8 cellular contexts compared by ENCODE assay signal in genomic region chr13:46796129-46796514, GRCh38. TPM values are rescaled to one million over a fixed set of nuclear protein-coding genes. Genes with fewer than 3 reads are reported as not detected.
DNase-seq lines count a peak whose midpoint lies in the region; ATAC-seq, FAIRE-seq and TF ChIP-seq lines count a peak whose summit lies in the region.

No MANE protein-coding gene starts in this region.

- peak overlapping the region; percentile 86 to 99 (median 98) for H3K27ac Mint-ChIP-seq in brain
- H3K27ac Mint-ChIP-seq in memory B cell = peak overlapping the region; percentile 95

- WGBS in upper lobe of left lung, 2 donors = 62 to 76% methylated on average over 5 of the region's 5 CpGs

- H3K4me1 ChIP-seq in cardiac muscle cell (ENCODE audit: low read depth) (no peaks in the 10 kb centered on the region), upper lobe of left lung (peaks cover 21 to 42% (median 31%) of the 10 kb centered on the region in 4 donors)

- H3K4me3 ChIP-seq in cardiac muscle cell (peak overlapping the region; percentile 41), upper lobe of left lung (peak overlapping the region; percentile 66 to 93 (median 80))

- H3K27me3 Mint-ChIP-seq in brain (peaks cover 9% of the 10 kb centered on the region), memory B cell (no peaks in the 10 kb centered on the region)

- peaks cover 37% of the 10 kb centered on the region for H3K4me1 Mint-ChIP-seq in brain
- peaks cover 18% of the 10 kb centered on the region for H3K4me1 Mint-ChIP-seq in memory B cell

- H3K36me3 ChIP-seq in cardiac muscle cell (peaks cover 5% of the 10 kb centered on the region), upper lobe of left lung (peaks cover 0 to 7% (median under 1%) of the 10 kb centered on the region in 4 donors)

- ATAC-seq in left cardiac atrium = no peak
- ATAC-seq in memory B cell (ENCODE audit: low read depth) = no peak
- no peak for ATAC-seq in upper lobe of left lung (ENCODE audit: low FRiP score in 2 of 2)
- ATAC-seq in HG03039 (IDR thresholded peaks at IDR 0.05; ENCODE audit: unreplicated experiment) = no peak

- intact Hi-C loops in left cardiac atrium (cut with DNase I) = no loop called here

- no peak for TF ChIP-seq EP300 in upper lobe of left lung (IDR thresholded peaks at IDR 0.05)

- H3K9me3 ChIP-seq in cardiac muscle cell (ENCODE audit: low read depth) (no peaks in the 10 kb centered on the region), upper lobe of left lung (no peaks in the 10 kb centered on the region)

- peak overlapping the region; percentile 91 to 97 (median 94) for H3K4me3 Mint-ChIP-seq in brain
- H3K4me3 Mint-ChIP-seq in memory B cell = peak overlapping the region; percentile 100

- TF ChIP-seq CTCF in cardiac muscle cell (IDR thresholded peaks at IDR 0.05; ENCODE audit: low read depth, low read length) (no peak), brain (conservative IDR thresholded peaks at IDR 0.05) (no peak), upper lobe of left lung (IDR thresholded peaks at IDR 0.05) (no peak)

- H3K36me3 Mint-ChIP-seq in brain (no peaks in the 10 kb centered on the region), memory B cell (peaks cover 3% of the 10 kb centered on the region)

- TF ChIP-seq POLR2A in upper lobe of left lung (IDR thresholded peaks at IDR 0.05) (no peak), H54 (IDR thresholded peaks at IDR 0.05; ENCODE audit: low read depth, low read length) (no peak)

- FAIRE-seq in H54 (lab: Jason Lieb, UNC) = no peak

- DNase-seq in cardiac muscle cell (ENCODE audit: low read depth in 1 of 2, low spot score in 1 of 2) = no peak
- no peak for DNase-seq in left cardiac atrium
- DNase-seq in memory B cell (ENCODE audit: low spot score in 2 of 2) = no peak
- no peak for DNase-seq in upper lobe of left lung
- DNase-seq in H54 (ENCODE audit: insufficient read length, low spot score) = no peak
- DNase-seq in NCI-H146 treated with DMSO at 0.1 percent for 48 hours (lab: John Stamatoyannopoulos, UW; ENCODE audit: unreplicated experiment) = no peak

- H3K9me3 Mint-ChIP-seq in brain (peaks cover 0 to 5% (median 0%) of the 10 kb centered on the region in 5 experiments), memory B cell (no peaks in the 10 kb centered on the region)

- H3K27ac ChIP-seq in cardiac muscle cell = peak overlapping the region; percentile 82
- peak overlapping the region; percentile 91 to 96 (median 95) for H3K27ac ChIP-seq in upper lobe of left lung

- no peaks in the 10 kb centered on the region for H3K27me3 ChIP-seq in cardiac muscle cell
- H3K27me3 ChIP-seq in upper lobe of left lung = no peaks in the 10 kb centered on the region

RNA-seq across cellular contexts. Expression of gene ESD, which starts 0.8 kb away (rescaled TPM):
- 74.1 and 83.2 TPM in 2 replicates for total RNA-seq in cardiac muscle cell
- polyA plus RNA-seq in cardiac muscle cell = 167 and 248 TPM in 2 replicates
- total RNA-seq in left cardiac atrium = 100 to 1,000 TPM; 100 to 107 TPM
- polyA plus RNA-seq in brain (ENCODE audit: insufficient read depth, low read depth, low replicate concordance) = 76.5 TPM
- total RNA-seq in upper lobe of left lung = 100 to 1,000 TPM in 1 of 6 donors, 10 to 100 TPM in 5; 29.3 to 103 (median 82.1) TPM
